20 cellular contexts compared by ENCODE assay signal in genomic region chr5:4921929-4922328, GRCh38.
"Had no signal": no experiment of that assay in that cellular context is flagged by ENCODE, and none has a peak within 500 bp of the region (broad histone marks: within the 10 kb centered on the region; RNA-seq: fewer than 3 reads in every experiment).

No MANE protein-coding gene starts in this region.

- H3K27ac Mint-ChIP-seq: mesothelial cell of epicardium; naive B cell; naive thymus-derived CD8-positive, alpha-beta T cell had no signal

- H3K9me3 Mint-ChIP-seq: mesothelial cell of epicardium had no signal

- DNase-seq: dermis blood vessel endothelial cell; dorsolateral prefrontal cortex; effector CD4-positive, alpha-beta T cell; effector memory CD4-positive, alpha-beta T cell; esophagus squamous epithelium; foreskin fibroblast; head of caudate nucleus; heart right ventricle; hippocampal formation; left cardiac atrium; left lung; left ventricle myocardium superior; lower lobe of right lung; mesenchymal stem cell; mucosa of descending colon; naive B cell; naive thymus-derived CD8-positive, alpha-beta T cell had no signal

- H3K4me3 Mint-ChIP-seq: mesothelial cell of epicardium; naive B cell; naive thymus-derived CD8-positive, alpha-beta T cell had no signal

- ATAC-seq: gastroesophageal sphincter; heart right ventricle; left cardiac atrium; left lung; left ventricle myocardium superior; lower lobe of right lung; mucosa of descending colon; naive thymus-derived CD8-positive, alpha-beta T cell had no signal

- H3K4me1 Mint-ChIP-seq: mesothelial cell of epicardium; naive B cell; naive thymus-derived CD8-positive, alpha-beta T cell had no signal

- H3K4me1 ChIP-seq: esophagus squamous epithelium, gastroesophageal sphincter, heart right ventricle, left lung, lower lobe of right lung had no signal

- H3K36me3 Mint-ChIP-seq: mesothelial cell of epicardium; naive B cell; naive thymus-derived CD8-positive, alpha-beta T cell had no signal

- H3K27me3 Mint-ChIP-seq: naive B cell; naive thymus-derived CD8-positive, alpha-beta T cell had no signal

- H3K27me3 ChIP-seq: esophagus squamous epithelium, gastroesophageal sphincter, heart right ventricle, left lung had no signal

- H3K27ac ChIP-seq: coronary artery, dorsolateral prefrontal cortex, esophagus squamous epithelium, gastroesophageal sphincter, heart right ventricle, left lung, lower lobe of right lung had no signal
